1 cellular context compared by ENCODE assay signal in genomic region chr20:63980806-63981728, GRCh38.
TF ChIP-seq lines count a peak whose summit lies in the region.

Gene PRPF6 (plus strand): TSS chr20:63981132. CDS start chr20:63981246, 114 bp downstream.

TF ChIP-seq in HepG2, 621 proteins besides CTCF, POLR2A, EP300 and RAD21 (continued from another document and continues in another):
- TF ChIP-seq ZNF800 (CRISPR knock-in tag; IDR thresholded peaks at IDR 0.05) (peak; percentile 83), PAXIP1 (CRISPR knock-in tag; conservative IDR thresholded peaks at IDR 0.05) (peak; percentile 74), NFRKB (IDR thresholded peaks at IDR 0.05) (no peak), ZNF605 (CRISPR knock-in tag; IDR thresholded peaks at IDR 0.05) (peak; percentile 90; the same call in 1 of the 2 replicates), MBNL3 (CRISPR knock-in tag; conservative IDR thresholded peaks at IDR 0.05) (no peak), YEATS2 (CRISPR knock-in tag; IDR thresholded peaks at IDR 0.05; ENCODE audit: borderline replicate concordance) (peak; percentile 99), SRSF9 (IDR thresholded peaks at IDR 0.05; ENCODE audit: borderline replicate concordance, insufficient read depth, low read depth, low read length, poor library complexity, severe bottlenecking) (no peak), ZNF225 (CRISPR knock-in tag; IDR thresholded peaks at IDR 0.05) (peak; percentile 98), ZNF615 (CRISPR knock-in tag; IDR thresholded peaks at IDR 0.05; ENCODE audit: borderline replicate concordance) (no peak; the same call in 1 of the 2 replicates), ZHX1 (CRISPR knock-in tag; IDR thresholded peaks at IDR 0.05; ENCODE audit: low read depth) (peak; percentile 73), HOMEZ (CRISPR knock-in tag; IDR thresholded peaks at IDR 0.05; ENCODE audit: low read depth) (peak; percentile 68; the same call in 1 of the 2 replicates), HNF1B (CRISPR knock-in tag; IDR thresholded peaks at IDR 0.05) (peak; percentile 99), BATF2 (CRISPR knock-in tag; IDR thresholded peaks at IDR 0.05) (peak; percentile 96), CHD4 (IDR thresholded peaks at IDR 0.05; ENCODE audit: borderline replicate concordance, low read length) (0 out of 2 replicates have a peak, but pooled peaks have one; percentile 7), ZBTB38 (CRISPR knock-in tag; IDR thresholded peaks at IDR 0.05) (peak; percentile 95), ZNF138 (CRISPR knock-in tag; IDR thresholded peaks at IDR 0.05; ENCODE audit: low read depth) (no peak), ZNF256 (CRISPR knock-in tag; conservative IDR thresholded peaks at IDR 0.05) (peak; percentile 75; the same call in 1 of the 2 replicates), HNF1A (IDR thresholded peaks at IDR 0.05; ENCODE audit: low read depth) (peak; percentile 60; the same call in 1 of the 2 replicates), HNF1A (CRISPR knock-in tag; IDR thresholded peaks at IDR 0.05; ENCODE audit: borderline replicate concordance) (peak; percentile 93), SALL1 (CRISPR knock-in tag; IDR thresholded peaks at IDR 0.05) (peak; percentile 98), CREM (IDR thresholded peaks at IDR 0.05) (peak; percentile 99), CREM (CRISPR knock-in tag; IDR thresholded peaks at IDR 0.05) (peak; percentile 86), ZNF263 (CRISPR knock-in tag; IDR thresholded peaks at IDR 0.05) (0 out of 2 replicates have a peak, but pooled peaks have one; percentile 29), ZNF572 (CRISPR knock-in tag; IDR thresholded peaks at IDR 0.05) (peak; percentile 95), ZNF282 (IDR thresholded peaks at IDR 0.05; ENCODE audit: partially characterized antibody) (no peak), SRSF4 (IDR thresholded peaks at IDR 0.05; ENCODE audit: low read depth, low read length, poor library complexity, severe bottlenecking) (no peak), ZKSCAN5 (CRISPR knock-in tag; IDR thresholded peaks at IDR 0.05) (peak; percentile 17; the same call in 1 of the 2 replicates), ZBTB37 (CRISPR knock-in tag; IDR thresholded peaks at IDR 0.05) (no peak), ZNF768 (CRISPR knock-in tag; IDR thresholded peaks at IDR 0.05) (peak; percentile 81; the same call in 1 of the 2 replicates), RFX5 (IDR thresholded peaks at IDR 0.05; ENCODE audit: low read depth, low read length) (peak; percentile 36; the same call in 1 of the 2 replicates), DZIP1 (CRISPR knock-in tag; IDR thresholded peaks at IDR 0.05) (peak; percentile 60; the same call in 1 of the 2 replicates), ZNF468 (CRISPR knock-in tag; IDR thresholded peaks at IDR 0.05) (no peak), ZNF232 (CRISPR knock-in tag; IDR thresholded peaks at IDR 0.05; ENCODE audit: borderline replicate concordance) (peak; percentile 77; the same call in 1 of the 2 replicates), IKZF1 (IDR thresholded peaks at IDR 0.05) (no peak), ZFP36L2 (CRISPR knock-in tag; IDR thresholded peaks at IDR 0.05) (peak; percentile 76; the same call in 1 of the 2 replicates), RXRB (CRISPR knock-in tag; IDR thresholded peaks at IDR 0.05; ENCODE audit: borderline replicate concordance) (peak; percentile 92), ZNF775 (CRISPR knock-in tag; IDR thresholded peaks at IDR 0.05; ENCODE audit: borderline replicate concordance) (no peak; the same call in 1 of the 2 replicates), GLI4 (CRISPR knock-in tag; IDR thresholded peaks at IDR 0.05; ENCODE audit: borderline replicate concordance) (peak; percentile 82; the same call in 1 of the 2 replicates), ZNF292 (CRISPR knock-in tag; IDR thresholded peaks at IDR 0.05; ENCODE audit: borderline replicate concordance, low read depth) (no peak), JDP2 (CRISPR knock-in tag; IDR thresholded peaks at IDR 0.05; ENCODE audit: borderline replicate concordance) (peak; percentile 10; the same call in 1 of the 2 replicates)
